ENCODE assay signal across 8 cellular contexts in the genomic region with DNA sequence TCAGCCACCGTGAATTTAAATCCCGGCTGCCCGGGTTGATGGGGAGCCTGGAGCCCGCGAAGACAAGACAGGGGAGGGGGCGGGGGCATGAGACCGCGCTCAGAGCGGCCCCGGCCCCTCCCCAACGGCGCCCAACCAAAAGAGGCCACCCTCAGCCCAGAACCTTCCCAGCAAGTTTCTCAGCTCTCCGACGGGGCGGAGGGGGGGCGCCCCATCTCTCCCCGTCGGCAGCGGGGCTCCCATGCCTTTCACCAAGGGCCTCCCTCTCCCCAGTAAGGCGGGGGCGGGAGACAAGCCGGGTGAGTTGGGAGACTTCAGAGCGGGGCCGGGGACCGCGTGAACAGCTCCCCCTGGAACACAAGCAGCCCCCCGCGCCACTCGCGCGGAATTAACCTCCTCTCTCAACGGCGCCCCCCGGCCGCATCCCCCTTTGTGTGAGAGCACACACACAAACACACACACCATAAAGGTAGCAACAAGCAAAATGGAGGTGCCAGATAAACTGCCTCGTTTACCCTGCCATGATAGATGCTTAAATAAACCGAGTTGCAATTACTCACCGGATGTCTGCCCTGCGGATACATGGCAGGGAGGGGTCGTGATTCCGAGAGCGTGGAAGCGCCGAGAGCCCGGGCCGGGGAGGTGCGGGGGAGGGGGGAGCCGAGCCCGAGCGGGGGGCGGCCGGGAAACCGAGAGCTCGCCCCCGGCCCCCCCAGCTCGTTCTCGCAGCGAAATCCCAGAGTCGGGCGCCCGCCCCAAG. TPM values are rescaled to one million over a fixed set of nuclear protein-coding genes. Genes with fewer than 3 reads are reported as not detected.
DNase-seq lines count a peak whose midpoint lies in the region; ATAC-seq, FAIRE-seq and TF ChIP-seq lines count a peak whose summit lies in the region.

No MANE protein-coding gene starts in this region.

- H3K27me3 ChIP-seq in hepatocyte (no peaks in the 10 kb centered on the region), skeletal muscle satellite cell (ENCODE audit: control insufficient read depth, insufficient read depth, low read length) (no peaks in the 10 kb centered on the region)

- H2AFZ ChIP-seq in hepatocyte, result peak overlapping the region; percentile 21

- peak overlapping the region; percentile 77 for H3K4me3 ChIP-seq in hepatocyte
- peak overlapping the region; percentile 97 for H3K4me3 ChIP-seq in skeletal muscle satellite cell (ENCODE audit: low read length)

- WGBS in hepatocyte (ENCODE audit: low lambda C conversion rate, missing lambda C conversion rate), result 1% methylated on average over 25 of the region's 61 CpGs

- ATAC-seq in activated naive CD4-positive, alpha-beta T cell treated with anti-CD3 and anti-CD28 coated beads, Interleukin-2, amount 50 U/mL, for 72 hours, result peak in 1 of 2 donors; percentile 24
- no peak for ATAC-seq in omental fat pad (ENCODE audit: low FRiP score)

- peak overlapping the region; percentile 91 for H3K27ac ChIP-seq in hepatocyte

- peak overlapping the region; percentile 93 to 97 for H3K27ac Mint-ChIP-seq in activated naive CD4-positive, alpha-beta T cell treated with anti-CD3 and anti-CD28 coated beads, Interleukin-2, amount 50 U/mL, for 72 hours

- no peaks in the 10 kb centered on the region for H3K9me3 ChIP-seq in hepatocyte (ENCODE audit: low read depth)
- no peaks in the 10 kb centered on the region for H3K9me3 ChIP-seq in skeletal muscle satellite cell (replicated peaks; ENCODE audit: low read length)

- DNase-seq in activated gamma-delta T cell treated with Interleukin-2 at 50 U/mL for 16 hours (peak; percentile 38), activated gamma-delta T cell (lab: John Stamatoyannopoulos, UW) (no peak), RCC 7860 (ENCODE audit: low spot score) (peak; percentile 30), hepatocyte (ENCODE audit: low spot score) (peak; percentile 80), omental fat pad (ENCODE audit: low spot score) (no peak), HPDE6-E6E7 (ENCODE audit: extremely low spot score) (no peak)
- DNase-seq in activated naive CD4-positive, alpha-beta T cell treated with anti-CD3 and anti-CD28 coated beads, Interleukin-2, amount 50 U/mL, for 72 hours (ENCODE audit: low spot score in 2 of 2), result peak in 1 of 2 donors; percentile 78

- H3K36me3 ChIP-seq in hepatocyte (replicated peaks; ENCODE audit: insufficient read depth, low read depth), result no peaks in the 10 kb centered on the region
- H3K36me3 ChIP-seq in skeletal muscle satellite cell (ENCODE audit: insufficient read depth, low read length), result peaks cover 20% of the 10 kb centered on the region

- FAIRE-seq in RCC 7860 (lab: Jason Lieb, UNC), result no peak

- peak overlapping the region; percentile 88 for H3K9ac ChIP-seq in skeletal muscle satellite cell (ENCODE audit: low read depth, low read length)

- peak overlapping the region; percentile 87 for H3K4me2 ChIP-seq in hepatocyte
- peak overlapping the region; percentile 92 for H3K4me2 ChIP-seq in skeletal muscle satellite cell (ENCODE audit: low read length)

- H4K20me1 ChIP-seq in hepatocyte (ENCODE audit: insufficient read depth, poor library complexity, severe bottlenecking), result peaks cover 22% of the 10 kb centered on the region

- TF ChIP-seq CTCF in hepatocyte (IDR thresholded peaks at IDR 0.05; ENCODE audit: poor library complexity) (no peak), omental fat pad (IDR thresholded peaks at IDR 0.05) (no peak)

- no peaks in the 10 kb centered on the region for H3K9me2 ChIP-seq in hepatocyte (replicated peaks; ENCODE audit: insufficient read depth)

- H3K4me1 ChIP-seq in hepatocyte (ENCODE audit: insufficient read depth) (peaks cover 61% of the 10 kb centered on the region), skeletal muscle satellite cell (ENCODE audit: control insufficient read depth, insufficient read depth, low read length) (peaks cover 65% of the 10 kb centered on the region)

- H3K79me2 ChIP-seq in hepatocyte, result peaks cover 55% of the 10 kb centered on the region

- peaks cover 29 to 56% of the 10 kb centered on the region in 2 donors for H3K36me3 Mint-ChIP-seq in activated naive CD4-positive, alpha-beta T cell treated with anti-CD3 and anti-CD28 coated beads, Interleukin-2, amount 50 U/mL, for 72 hours

- H3K9me3 Mint-ChIP-seq in activated naive CD4-positive, alpha-beta T cell treated with anti-CD3 and anti-CD28 coated beads, Interleukin-2, amount 50 U/mL, for 72 hours, result no peaks in the 10 kb centered on the region

RNA-seq across cellular contexts. Expression of a gene that starts 1.3 kb away (rescaled TPM):
- total RNA-seq in activated naive CD4-positive, alpha-beta T cell treated with anti-CD3 and anti-CD28 coated beads, Interleukin-2, amount 50 U/mL, for 72 hours, result 100 to 1,000 TPM in 1 of 2 donors, 10 to 100 TPM in 1; 82.9 to 171 TPM
- total RNA-seq in hepatocyte (18.0 and 45.9 TPM in 2 replicates), omental fat pad (100 to 1,000 TPM in 2 of 4 donors, 10 to 100 TPM in 2; 44.0 to 159 (median 78.8) TPM)
- 21.2 and 32.8 TPM in 2 replicates for polyA plus RNA-seq in hepatocyte
- 22.8 and 29.9 TPM in 2 replicates for total RNA-seq in skeletal muscle satellite cell (2012; rRNA removed)

Comparison
In these comparisons a context has a peak if more than half of its experiments do, and no peak if none do; other contexts are left out.
1. DNase-seq: peak in activated gamma-delta T cell treated with Interleukin-2 at 50 U/mL for 16 hours (single experiment), RCC 7860 (single experiment) and hepatocyte (single experiment); none in activated gamma-delta T cell (single experiment), omental fat pad (single experiment) and HPDE6-E6E7 (single experiment).